9 cellular contexts compared by ENCODE assay signal in genomic region chr11:31493235-31493634, GRCh38.
"Had no signal": no experiment of that assay in that cellular context is flagged by ENCODE, and none has a peak within 500 bp of the region (broad histone marks: within the 10 kb centered on the region; RNA-seq: fewer than 3 reads in every experiment).

No MANE protein-coding gene starts in this region.

- H3K27ac Mint-ChIP-seq: HFFc6 had no signal

- ATAC-seq: HCT116, HepG2 had no signal

- H3K4me3 Mint-ChIP-seq: HFFc6, IgD-negative memory B cell had no signal

- H3K4me3 ChIP-seq: GM23248, HAP-1 had no signal

- DNase-seq: GM23248, GOT3, H7, HFFc6 had no signal

- H3K36me3 ChIP-seq: HAP-1 had no signal

- H3K9me3 ChIP-seq: HAP-1 had no signal

- H3K27ac ChIP-seq: GM23248, HL-60 had no signal

- H3K27me3 Mint-ChIP-seq: IgD-negative memory B cell had no signal
